19 cellular contexts compared by ENCODE assay signal in the genomic region with DNA sequence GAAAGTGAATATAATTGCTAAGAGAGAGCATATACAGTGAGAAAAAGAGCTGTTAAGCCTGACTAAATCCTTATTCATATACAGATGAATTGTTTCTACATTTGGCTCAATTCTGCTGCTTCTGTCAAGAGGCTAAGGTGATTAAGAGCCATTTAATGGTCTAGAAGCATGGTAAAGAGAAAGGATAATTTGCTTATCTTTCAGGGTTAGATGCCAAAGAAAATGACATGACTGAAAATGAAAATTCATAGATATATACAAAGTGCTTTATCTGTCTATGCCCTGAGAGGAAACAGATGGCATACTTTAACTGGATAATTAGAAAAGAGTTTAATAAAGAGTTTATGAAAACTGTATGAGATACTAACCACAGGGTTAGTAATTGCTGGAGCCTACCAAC.
DNase-seq lines count a peak whose midpoint lies in the region; ATAC-seq, FAIRE-seq and TF ChIP-seq lines count a peak whose summit lies in the region.
"Had no signal": no experiment of that assay in that cellular context is flagged by ENCODE, and none has a peak within 500 bp of the region (broad histone marks: within the 10 kb centered on the region; RNA-seq: fewer than 3 reads in every experiment).

No MANE protein-coding gene starts in this region.

- H3K4me3 Mint-ChIP-seq in astrocyte (ENCODE audit: unreplicated experiment): no peak overlapping the region
- H3K4me3 Mint-ChIP-seq: CD4-positive, alpha-beta T cell had no signal

- intact Hi-C loops in A673 (cut with micrococcal nuclease; ENCODE audit: unreplicated experiment): no loop called here

- H3K9me3 Mint-ChIP-seq in astrocyte (ENCODE audit: unreplicated experiment): no peaks in the 10 kb centered on the region

- no peaks in the 10 kb centered on the region for H3K27me3 Mint-ChIP-seq in astrocyte (ENCODE audit: low read depth, unreplicated experiment)
- H3K27me3 Mint-ChIP-seq: CD4-positive, alpha-beta T cell had no signal

- CTCF ChIA-PET in A673 (lab: Charles Lee): no interaction called here

- H3K4me3 ChIP-seq in A673 (ENCODE audit: low read depth, low read length, poor library complexity, severe bottlenecking) (no peak overlapping the region), astrocyte (ENCODE audit: insufficient read depth, low read depth, low read length) (no peak overlapping the region)

- H3K36me3 Mint-ChIP-seq in astrocyte (ENCODE audit: low read depth, unreplicated experiment): no peaks in the 10 kb centered on the region

- DNase-seq in A673 (ENCODE audit: low spot score) (peak; percentile 5), EH (ENCODE audit: low read depth) (peak; percentile 59), NCI-H1436 treated with DMSO at 0.1 percent for 48 hours (lab: John Stamatoyannopoulos, UW) (peak; percentile 31), astrocyte (ENCODE audit: low read depth) (no peak), GM20000 (ENCODE audit: low spot score) (no peak), midbrain (lab: John Stamatoyannopoulos, UW) (no peak), 8988T (no peak)
- DNase-seq: BE2C; CD4-positive, alpha-beta T cell; DMS53; NCI-H2029; NCI-H524 treated with DMSO at 0.1 percent for 48 hours; NK-92 treated with Interleukin-12 subunit alpha and Interleukin-12 subunit beta, amount 100 ng/mL, for 24 hours; T-helper 9 cell had no signal

- H3K79me2 ChIP-seq in astrocyte (ENCODE audit: insufficient read depth, low read length): no peaks in the 10 kb centered on the region

- H3K27me3 ChIP-seq in A673 (replicated peaks; ENCODE audit: insufficient read depth, low read depth, low read length, poor library complexity) (no peaks in the 10 kb centered on the region), astrocyte (ENCODE audit: insufficient read depth, low read length) (no peaks in the 10 kb centered on the region)
- H3K27me3 ChIP-seq: BE2C had no signal

- H3K36me3 ChIP-seq in A673 (ENCODE audit: insufficient read depth, low read length, poor library complexity, severe bottlenecking) (no peaks in the 10 kb centered on the region), astrocyte (ENCODE audit: insufficient read depth, low read length) (no peaks in the 10 kb centered on the region)
- H3K36me3 ChIP-seq: BE2C had no signal

- TF ChIP-seq CTCF in A673 (conservative IDR thresholded peaks at IDR 0.05; ENCODE audit: low read depth, low read length): no peak
- TF ChIP-seq CTCF in astrocyte (IDR thresholded peaks at IDR 0.05; ENCODE audit: insufficient read depth, low read depth, low read length): no peak
- no peak for TF ChIP-seq CTCF in GM20000 (IDR thresholded peaks at IDR 0.05; ENCODE audit: extremely low read depth, missing control alignments)

- peaks cover 11% of the 10 kb centered on the region for H3K4me1 Mint-ChIP-seq in astrocyte (ENCODE audit: low read depth, unreplicated experiment)

- H3K9me3 ChIP-seq in A673 (ENCODE audit: low read depth, low read length, poor library complexity, severe bottlenecking) (no peaks in the 10 kb centered on the region), astrocyte (ENCODE audit: insufficient read depth, low read depth, low read length) (no peaks in the 10 kb centered on the region)
- H3K9me3 ChIP-seq: BE2C had no signal

- POLR2A ChIA-PET in A673 (lab: Charles Lee; ENCODE audit: low non-redundant PET): no interaction called here

- H3K4me1 ChIP-seq in A673 (ENCODE audit: insufficient read depth, low read length, poor library complexity, severe bottlenecking) (no peaks in the 10 kb centered on the region), astrocyte (ENCODE audit: insufficient read depth, low read length) (no peaks in the 10 kb centered on the region)

- no TSS peak for BruUV-seq in A673 (replicated peaks; lab: Mats Ljungman, UMichigan)

- H4K20me1 ChIP-seq in astrocyte (ENCODE audit: insufficient read depth, low read length): no peaks in the 10 kb centered on the region

- no peak overlapping the region for H3K27ac Mint-ChIP-seq in astrocyte (ENCODE audit: unreplicated experiment)
- H3K27ac Mint-ChIP-seq: CD4-positive, alpha-beta T cell had no signal

- no peak overlapping the region for H3K4me2 ChIP-seq in astrocyte (ENCODE audit: low read length)
- H3K4me2 ChIP-seq: KMS-11 had no signal

- ATAC-seq in GM19328 (IDR thresholded peaks at IDR 0.05; ENCODE audit: unreplicated experiment): no peak
- ATAC-seq: HepG2 had no signal

- no peak overlapping the region for H2AFZ ChIP-seq in astrocyte (ENCODE audit: low read depth, low read length)

- H3K27ac ChIP-seq in A673 (ENCODE audit: low read depth, low read length, poor library complexity, severe bottlenecking): no peak overlapping the region
- H3K27ac ChIP-seq in astrocyte (ENCODE audit: low read depth, low read length): no peak overlapping the region
- H3K27ac ChIP-seq: KMS-11, RWPE1 had no signal

- peak; percentile 52 for FAIRE-seq in astrocyte (lab: Jason Lieb, UNC)
- FAIRE-seq: H1, HepG2 had no signal

- no peak overlapping the region for H3K9ac ChIP-seq in astrocyte (ENCODE audit: low read length)
- H3K9ac ChIP-seq: KMS-11 had no signal

Comparison
In these comparisons a context has a peak if more than half of its experiments do, and no peak if none do; other contexts are left out.
1. DNase-seq: peak in A673 (single experiment), EH (single experiment) and NCI-H1436 treated with DMSO at 0.1 percent for 48 hours (single experiment); none in astrocyte (single experiment), GM20000 (single experiment), midbrain (single experiment) and 8988T (single experiment).